Comparison of ENCODE assay signal across 8 cellular contexts in genomic region chr12:76031081-76031413, GRCh38. TPM values are rescaled to one million over a fixed set of nuclear protein-coding genes. Genes with fewer than 3 reads are reported as not detected.
DNase-seq lines count a peak whose midpoint lies in the region; ATAC-seq and TF ChIP-seq lines count a peak whose summit lies in the region.

No MANE protein-coding gene starts in this region.

- H3K27me3 Mint-ChIP-seq in brain (peaks cover 27% of the 10 kb centered on the region), memory B cell (peaks cover 4% of the 10 kb centered on the region)

- DNase-seq in NCI-H2227 treated with DMSO at 0.1 percent for 48 hours (lab: John Stamatoyannopoulos, UW) (peak; percentile 63), NCI-H2227 (lab: John Stamatoyannopoulos, UW; ENCODE audit: unreplicated experiment) (no peak), memory B cell (ENCODE audit: low spot score in 2 of 2) (no peak), aorta (peak in 1 of 2 donors; percentile 80), HPDE6-E6E7 (ENCODE audit: extremely low spot score) (no peak)
- no peak for DNase-seq in stimulated activated CD4-positive, alpha-beta T cell treated with anti-CD3 and anti-CD28 coated beads, Interleukin-12 subunit alpha, Interleukin-12 subunit beta, amount 100 ng/mL, for 4 hours

- H3K27ac Mint-ChIP-seq in brain (peak overlapping the region; percentile 88 to 98 (median 97)), memory B cell (peak overlapping the region; percentile 84)

- H3K9ac ChIP-seq in HUES64 (ENCODE audit: low read depth, low read length), result peak overlapping the region; percentile 88

- H3K9me3 Mint-ChIP-seq in brain (no peaks in the 10 kb centered on the region), memory B cell (no peaks in the 10 kb centered on the region)

- H3K4me1 ChIP-seq in HUES64 (ENCODE audit: insufficient read depth, low read length) (peaks cover 26% of the 10 kb centered on the region), aorta (ENCODE audit: control insufficient read depth in 1 of 2, insufficient read depth in 2 of 2, low read length in 2 of 2) (no peaks in the 10 kb centered on the region)

- peak; percentile 1 for ATAC-seq in memory B cell (ENCODE audit: low read depth)
- no peak for ATAC-seq in aorta (ENCODE audit: low FRiP score)

- intact Hi-C loops in aorta (cut with DNase I), result loop anchor here (2.0 to 10.0 kb wide), 7 partner anchors 54 to 696 kb away; partner anchors contain the start of genes CAPS2 (in 1 of the 2), GLIPR1L1 (in 1 of the 2) and KRR1 (in 1 of the 2)

- H3K4me1 Mint-ChIP-seq in brain (peaks cover 58% of the 10 kb centered on the region), memory B cell (peaks cover 18% of the 10 kb centered on the region)

- H3K4me3 Mint-ChIP-seq in brain, result peak overlapping the region; percentile 85 to 98 (median 94)
- peak overlapping the region; percentile 95 for H3K4me3 Mint-ChIP-seq in memory B cell

- peak overlapping the region; percentile 86 for H3K27ac ChIP-seq in HUES64 (ENCODE audit: low read depth, low read length)
- H3K27ac ChIP-seq in aorta (ENCODE audit: low read depth in 1 of 2, low read length in 2 of 2), result peak overlapping the region; percentile 55 to 74

- peak overlapping the region; percentile 95 for H3K4me3 ChIP-seq in HUES64 (ENCODE audit: low read length)
- H3K4me3 ChIP-seq in aorta (ENCODE audit: low read length in 2 of 2), result peak overlapping the region; percentile 7 to 73

- H3K36me3 ChIP-seq in HUES64 (ENCODE audit: insufficient read depth, low read length) (peaks cover 33% of the 10 kb centered on the region), aorta (ENCODE audit: control insufficient read depth in 1 of 2, insufficient read depth in 2 of 2, low read length in 1 of 2) (no peaks in the 10 kb centered on the region)

- no peak for TF ChIP-seq CTCF in brain (conservative IDR thresholded peaks at IDR 0.05)

- H3K27me3 ChIP-seq in HUES64 (ENCODE audit: insufficient read depth, low read length) (no peaks in the 10 kb centered on the region), aorta (ENCODE audit: control insufficient read depth in 1 of 2, insufficient read depth in 2 of 2, low read length in 1 of 2) (no peaks in the 10 kb centered on the region)

- under 1% methylated on average over 26 of the region's 26 CpGs for whole genome bisulfite sequencing in HUES64
- WGBS in aorta, 2 donors, result 0% methylated on average over 26 of the region's 26 CpGs

- H3K9me3 ChIP-seq in HUES64 (ENCODE audit: insufficient read depth, low read depth, low read length) (no peaks in the 10 kb centered on the region), aorta (ENCODE audit: control insufficient read depth, low read length) (no peaks in the 10 kb centered on the region)

- H3K36me3 Mint-ChIP-seq in brain (peaks cover 29% of the 10 kb centered on the region), memory B cell (no peaks in the 10 kb centered on the region)

RNA-seq across cellular contexts. Expression of gene PHLDA1, which starts 0.5 kb away (rescaled TPM):
- 16.6 TPM for polyA plus RNA-seq in HUES64 (2013, experiment 1 of 2)
- 15.8 TPM for polyA plus RNA-seq in HUES64 (2013, experiment 2 of 2)
- 11.5 TPM for polyA plus RNA-seq in brain (ENCODE audit: insufficient read depth, low read depth, low replicate concordance)
- total RNA-seq in aorta, result 10 to 100 TPM; 16.6 to 25.9 TPM
- 10 to 100 TPM in 1 of 2 donors, 1 to 10 TPM in 1; 9.0 to 26.9 TPM for polyA plus RNA-seq in aorta

RNA-seq across cellular contexts. Expression of gene NAP1L1, which starts 53.4 kb away (rescaled TPM):
- polyA plus RNA-seq in HUES64 (2013, experiment 1 of 2), result 966 TPM
- polyA plus RNA-seq in HUES64 (2013, experiment 2 of 2), result 1,149 TPM
- 331 TPM for polyA plus RNA-seq in brain (ENCODE audit: insufficient read depth, low read depth, low replicate concordance)
- 100 to 1,000 TPM; 312 to 371 TPM for total RNA-seq in aorta
- 100 to 1,000 TPM; 320 to 668 TPM for polyA plus RNA-seq in aorta
